In the genomic region with DNA sequence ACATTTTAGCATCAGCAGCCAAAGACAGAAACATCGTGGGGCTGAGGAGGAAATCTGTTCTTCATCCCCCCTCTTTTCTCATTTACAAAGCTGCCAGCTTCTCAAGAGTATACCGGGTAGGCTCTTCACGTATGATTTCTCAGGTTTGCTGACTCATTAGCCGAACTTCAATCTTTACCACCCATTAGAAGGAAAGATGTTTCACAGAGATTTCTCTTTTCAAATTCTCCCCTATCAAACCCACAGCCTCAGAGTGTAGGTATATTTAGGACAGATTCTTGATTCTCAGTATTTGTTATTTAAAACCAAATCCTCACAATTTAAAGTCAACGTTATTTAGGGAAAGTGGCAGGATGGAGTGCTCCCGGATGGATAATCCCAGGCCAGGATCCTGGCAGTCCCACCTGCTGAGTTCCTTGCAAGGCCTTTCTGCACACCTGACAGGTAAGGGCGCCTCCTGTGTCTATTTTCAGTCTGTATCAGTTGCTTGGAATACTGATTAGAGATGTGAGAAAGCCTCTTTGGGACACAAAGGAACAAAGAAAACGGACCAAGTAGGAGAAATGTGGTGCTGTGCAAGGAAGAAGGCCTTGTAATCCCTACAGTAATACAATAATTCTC, we compare ENCODE assay signal across 1 cellular context.
TF ChIP-seq lines count a peak whose summit lies in the region.

No MANE protein-coding gene starts in this region.

TF ChIP-seq in GM23338, 12 proteins besides CTCF, POLR2A, EP300 and RAD21:
- TF ChIP-seq, protein P1, sequence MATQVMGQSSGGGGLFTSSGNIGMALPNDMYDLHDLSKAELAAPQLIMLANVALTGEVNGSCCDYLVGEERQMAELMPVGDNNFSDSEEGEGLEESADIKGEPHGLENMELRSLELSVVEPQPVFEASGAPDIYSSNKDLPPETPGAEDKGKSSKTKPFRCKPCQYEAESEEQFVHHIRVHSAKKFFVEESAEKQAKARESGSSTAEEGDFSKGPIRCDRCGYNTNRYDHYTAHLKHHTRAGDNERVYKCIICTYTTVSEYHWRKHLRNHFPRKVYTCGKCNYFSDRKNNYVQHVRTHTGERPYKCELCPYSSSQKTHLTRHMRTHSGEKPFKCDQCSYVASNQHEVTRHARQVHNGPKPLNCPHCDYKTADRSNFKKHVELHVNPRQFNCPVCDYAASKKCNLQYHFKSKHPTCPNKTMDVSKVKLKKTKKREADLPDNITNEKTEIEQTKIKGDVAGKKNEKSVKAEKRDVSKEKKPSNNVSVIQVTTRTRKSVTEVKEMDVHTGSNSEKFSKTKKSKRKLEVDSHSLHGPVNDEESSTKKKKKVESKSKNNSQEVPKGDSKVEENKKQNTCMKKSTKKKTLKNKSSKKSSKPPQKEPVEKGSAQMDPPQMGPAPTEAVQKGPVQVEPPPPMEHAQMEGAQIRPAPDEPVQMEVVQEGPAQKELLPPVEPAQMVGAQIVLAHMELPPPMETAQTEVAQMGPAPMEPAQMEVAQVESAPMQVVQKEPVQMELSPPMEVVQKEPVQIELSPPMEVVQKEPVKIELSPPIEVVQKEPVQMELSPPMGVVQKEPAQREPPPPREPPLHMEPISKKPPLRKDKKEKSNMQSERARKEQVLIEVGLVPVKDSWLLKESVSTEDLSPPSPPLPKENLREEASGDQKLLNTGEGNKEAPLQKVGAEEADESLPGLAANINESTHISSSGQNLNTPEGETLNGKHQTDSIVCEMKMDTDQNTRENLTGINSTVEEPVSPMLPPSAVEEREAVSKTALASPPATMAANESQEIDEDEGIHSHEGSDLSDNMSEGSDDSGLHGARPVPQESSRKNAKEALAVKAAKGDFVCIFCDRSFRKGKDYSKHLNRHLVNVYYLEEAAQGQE (IDR thresholded peaks at IDR 0.05; ENCODE audit: unreplicated experiment), result no peak
- TF ChIP-seq ZNF114 (CRISPR knock-in tag; IDR thresholded peaks at IDR 0.05) (no peak), STAT1 (IDR thresholded peaks at IDR 0.05; ENCODE audit: unreplicated experiment) (no peak), JUNB (IDR thresholded peaks at IDR 0.05; ENCODE audit: unreplicated experiment) (no peak), NANOG (IDR thresholded peaks at IDR 0.05; ENCODE audit: borderline replicate concordance) (no peak), ZNF331 (CRISPR knock-in tag; IDR thresholded peaks at IDR 0.05; ENCODE audit: low read depth) (no peak), EZH2phosphoT487 (IDR thresholded peaks at IDR 0.05; ENCODE audit: unreplicated experiment) (no peak), POLR2AphosphoS5 (IDR thresholded peaks at IDR 0.05; ENCODE audit: low read depth) (no peak), EZH2 (IDR thresholded peaks at IDR 0.05; ENCODE audit: low read depth, unreplicated experiment) (no peak), CREB1 (CRISPR knock-in tag; IDR thresholded peaks at IDR 0.05; ENCODE audit: low read depth) (no peak)
- TF ChIP-seq, protein P2, sequence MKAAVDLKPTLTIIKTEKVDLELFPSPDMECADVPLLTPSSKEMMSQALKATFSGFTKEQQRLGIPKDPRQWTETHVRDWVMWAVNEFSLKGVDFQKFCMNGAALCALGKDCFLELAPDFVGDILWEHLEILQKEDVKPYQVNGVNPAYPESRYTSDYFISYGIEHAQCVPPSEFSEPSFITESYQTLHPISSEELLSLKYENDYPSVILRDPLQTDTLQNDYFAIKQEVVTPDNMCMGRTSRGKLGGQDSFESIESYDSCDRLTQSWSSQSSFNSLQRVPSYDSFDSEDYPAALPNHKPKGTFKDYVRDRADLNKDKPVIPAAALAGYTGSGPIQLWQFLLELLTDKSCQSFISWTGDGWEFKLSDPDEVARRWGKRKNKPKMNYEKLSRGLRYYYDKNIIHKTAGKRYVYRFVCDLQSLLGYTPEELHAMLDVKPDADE (IDR thresholded peaks at IDR 0.05), result no peak
- TF ChIP-seq, protein P3, sequence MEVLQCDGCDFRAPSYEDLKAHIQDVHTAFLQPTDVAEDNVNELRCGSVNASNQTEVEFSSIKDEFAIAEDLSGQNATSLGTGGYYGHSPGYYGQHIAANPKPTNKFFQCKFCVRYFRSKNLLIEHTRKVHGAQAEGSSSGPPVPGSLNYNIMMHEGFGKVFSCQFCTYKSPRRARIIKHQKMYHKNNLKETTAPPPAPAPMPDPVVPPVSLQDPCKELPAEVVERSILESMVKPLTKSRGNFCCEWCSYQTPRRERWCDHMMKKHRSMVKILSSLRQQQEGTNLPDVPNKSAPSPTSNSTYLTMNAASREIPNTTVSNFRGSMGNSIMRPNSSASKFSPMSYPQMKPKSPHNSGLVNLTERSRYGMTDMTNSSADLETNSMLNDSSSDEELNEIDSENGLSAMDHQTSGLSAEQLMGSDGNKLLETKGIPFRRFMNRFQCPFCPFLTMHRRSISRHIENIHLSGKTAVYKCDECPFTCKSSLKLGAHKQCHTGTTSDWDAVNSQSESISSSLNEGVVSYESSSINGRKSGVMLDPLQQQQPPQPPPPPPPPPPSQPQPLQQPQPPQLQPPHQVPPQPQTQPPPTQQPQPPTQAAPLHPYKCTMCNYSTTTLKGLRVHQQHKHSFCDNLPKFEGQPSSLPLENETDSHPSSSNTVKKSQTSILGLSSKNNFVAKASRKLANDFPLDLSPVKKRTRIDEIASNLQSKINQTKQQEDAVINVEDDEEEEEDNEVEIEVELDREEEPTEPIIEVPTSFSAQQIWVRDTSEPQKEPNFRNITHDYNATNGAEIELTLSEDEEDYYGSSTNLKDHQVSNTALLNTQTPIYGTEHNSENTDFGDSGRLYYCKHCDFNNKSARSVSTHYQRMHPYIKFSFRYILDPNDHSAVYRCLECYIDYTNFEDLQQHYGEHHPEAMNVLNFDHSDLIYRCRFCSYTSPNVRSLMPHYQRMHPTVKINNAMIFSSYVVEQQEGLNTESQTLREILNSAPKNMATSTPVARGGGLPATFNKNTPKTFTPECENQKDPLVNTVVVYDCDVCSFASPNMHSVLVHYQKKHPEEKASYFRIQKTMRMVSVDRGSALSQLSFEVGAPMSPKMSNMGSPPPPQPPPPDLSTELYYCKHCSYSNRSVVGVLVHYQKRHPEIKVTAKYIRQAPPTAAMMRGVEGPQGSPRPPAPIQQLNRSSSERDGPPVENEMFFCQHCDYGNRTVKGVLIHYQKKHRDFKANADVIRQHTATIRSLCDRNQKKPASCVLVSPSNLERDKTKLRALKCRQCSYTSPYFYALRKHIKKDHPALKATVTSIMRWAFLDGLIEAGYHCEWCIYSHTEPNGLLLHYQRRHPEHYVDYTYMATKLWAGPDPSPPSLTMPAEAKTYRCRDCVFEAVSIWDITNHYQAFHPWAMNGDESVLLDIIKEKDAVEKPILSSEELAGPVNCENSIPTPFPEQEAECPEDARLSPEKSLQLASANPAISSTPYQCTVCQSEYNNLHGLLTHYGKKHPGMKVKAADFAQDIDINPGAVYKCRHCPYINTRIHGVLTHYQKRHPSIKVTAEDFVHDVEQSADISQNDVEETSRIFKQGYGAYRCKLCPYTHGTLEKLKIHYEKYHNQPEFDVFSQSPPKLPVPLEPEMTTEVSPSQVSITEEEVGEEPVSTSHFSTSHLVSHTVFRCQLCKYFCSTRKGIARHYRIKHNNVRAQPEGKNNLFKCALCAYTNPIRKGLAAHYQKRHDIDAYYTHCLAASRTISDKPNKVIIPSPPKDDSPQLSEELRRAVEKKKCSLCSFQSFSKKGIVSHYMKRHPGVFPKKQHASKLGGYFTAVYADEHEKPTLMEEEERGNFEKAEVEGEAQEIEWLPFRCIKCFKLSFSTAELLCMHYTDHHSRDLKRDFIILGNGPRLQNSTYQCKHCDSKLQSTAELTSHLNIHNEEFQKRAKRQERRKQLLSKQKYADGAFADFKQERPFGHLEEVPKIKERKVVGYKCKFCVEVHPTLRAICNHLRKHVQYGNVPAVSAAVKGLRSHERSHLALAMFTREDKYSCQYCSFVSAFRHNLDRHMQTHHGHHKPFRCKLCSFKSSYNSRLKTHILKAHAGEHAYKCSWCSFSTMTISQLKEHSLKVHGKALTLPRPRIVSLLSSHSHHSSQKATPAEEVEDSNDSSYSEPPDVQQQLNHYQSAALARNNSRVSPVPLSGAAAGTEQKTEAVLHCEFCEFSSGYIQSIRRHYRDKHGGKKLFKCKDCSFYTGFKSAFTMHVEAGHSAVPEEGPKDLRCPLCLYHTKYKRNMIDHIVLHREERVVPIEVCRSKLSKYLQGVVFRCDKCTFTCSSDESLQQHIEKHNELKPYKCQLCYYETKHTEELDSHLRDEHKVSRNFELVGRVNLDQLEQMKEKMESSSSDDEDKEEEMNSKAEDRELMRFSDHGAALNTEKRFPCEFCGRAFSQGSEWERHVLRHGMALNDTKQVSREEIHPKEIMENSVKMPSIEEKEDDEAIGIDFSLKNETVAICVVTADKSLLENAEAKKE (CRISPR knock-in tag; IDR thresholded peaks at IDR 0.05), result no peak
